ENCODE assay signal across 1 cellular context in the genomic region with DNA sequence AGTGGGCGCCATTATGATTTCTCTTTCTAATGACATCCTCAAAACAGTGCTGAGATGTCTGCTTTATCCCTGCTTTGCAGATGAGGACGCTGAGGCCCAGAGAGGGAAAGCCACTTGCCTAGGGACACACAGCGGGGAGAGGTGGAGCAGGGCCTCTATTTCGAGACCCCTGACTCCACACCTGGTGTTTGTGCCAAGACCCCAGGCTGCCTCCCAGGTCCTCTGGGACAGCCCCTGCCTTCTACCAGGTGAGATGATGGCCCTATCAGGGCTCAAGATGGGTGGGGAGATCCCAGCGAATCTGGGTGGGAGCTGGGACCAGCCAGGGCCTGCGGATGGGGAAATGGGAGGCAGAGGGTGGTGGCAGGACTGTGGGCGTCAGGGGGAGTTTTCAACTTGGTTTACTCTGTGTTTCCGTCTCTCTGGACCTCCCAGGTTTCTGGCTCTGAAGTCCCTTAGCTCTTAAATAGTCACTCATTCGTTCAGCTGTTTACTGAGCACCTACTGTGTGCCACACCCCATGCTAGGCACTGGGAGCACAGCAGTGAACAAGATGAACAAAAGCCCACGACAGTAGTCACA.
TF ChIP-seq lines count a peak whose summit lies in the region.

No MANE protein-coding gene starts in this region.

TF ChIP-seq in HCT116, 20 proteins besides CTCF, POLR2A, EP300 and RAD21 (continued from another document):
- TF ChIP-seq, protein P1, sequence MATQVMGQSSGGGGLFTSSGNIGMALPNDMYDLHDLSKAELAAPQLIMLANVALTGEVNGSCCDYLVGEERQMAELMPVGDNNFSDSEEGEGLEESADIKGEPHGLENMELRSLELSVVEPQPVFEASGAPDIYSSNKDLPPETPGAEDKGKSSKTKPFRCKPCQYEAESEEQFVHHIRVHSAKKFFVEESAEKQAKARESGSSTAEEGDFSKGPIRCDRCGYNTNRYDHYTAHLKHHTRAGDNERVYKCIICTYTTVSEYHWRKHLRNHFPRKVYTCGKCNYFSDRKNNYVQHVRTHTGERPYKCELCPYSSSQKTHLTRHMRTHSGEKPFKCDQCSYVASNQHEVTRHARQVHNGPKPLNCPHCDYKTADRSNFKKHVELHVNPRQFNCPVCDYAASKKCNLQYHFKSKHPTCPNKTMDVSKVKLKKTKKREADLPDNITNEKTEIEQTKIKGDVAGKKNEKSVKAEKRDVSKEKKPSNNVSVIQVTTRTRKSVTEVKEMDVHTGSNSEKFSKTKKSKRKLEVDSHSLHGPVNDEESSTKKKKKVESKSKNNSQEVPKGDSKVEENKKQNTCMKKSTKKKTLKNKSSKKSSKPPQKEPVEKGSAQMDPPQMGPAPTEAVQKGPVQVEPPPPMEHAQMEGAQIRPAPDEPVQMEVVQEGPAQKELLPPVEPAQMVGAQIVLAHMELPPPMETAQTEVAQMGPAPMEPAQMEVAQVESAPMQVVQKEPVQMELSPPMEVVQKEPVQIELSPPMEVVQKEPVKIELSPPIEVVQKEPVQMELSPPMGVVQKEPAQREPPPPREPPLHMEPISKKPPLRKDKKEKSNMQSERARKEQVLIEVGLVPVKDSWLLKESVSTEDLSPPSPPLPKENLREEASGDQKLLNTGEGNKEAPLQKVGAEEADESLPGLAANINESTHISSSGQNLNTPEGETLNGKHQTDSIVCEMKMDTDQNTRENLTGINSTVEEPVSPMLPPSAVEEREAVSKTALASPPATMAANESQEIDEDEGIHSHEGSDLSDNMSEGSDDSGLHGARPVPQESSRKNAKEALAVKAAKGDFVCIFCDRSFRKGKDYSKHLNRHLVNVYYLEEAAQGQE (IDR thresholded peaks at IDR 0.05; ENCODE audit: low read depth) = no peak
- TF ChIP-seq POLR2AphosphoS5 (IDR thresholded peaks at IDR 0.05; ENCODE audit: low read depth, low read length) = no peak
- no peak for TF ChIP-seq ZFX (IDR thresholded peaks at IDR 0.05)
- TF ChIP-seq, protein P2, sequence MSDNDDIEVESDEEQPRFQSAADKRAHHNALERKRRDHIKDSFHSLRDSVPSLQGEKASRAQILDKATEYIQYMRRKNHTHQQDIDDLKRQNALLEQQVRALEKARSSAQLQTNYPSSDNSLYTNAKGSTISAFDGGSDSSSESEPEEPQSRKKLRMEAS (IDR thresholded peaks at IDR 0.05) = no peak
- TF ChIP-seq, protein P3, sequence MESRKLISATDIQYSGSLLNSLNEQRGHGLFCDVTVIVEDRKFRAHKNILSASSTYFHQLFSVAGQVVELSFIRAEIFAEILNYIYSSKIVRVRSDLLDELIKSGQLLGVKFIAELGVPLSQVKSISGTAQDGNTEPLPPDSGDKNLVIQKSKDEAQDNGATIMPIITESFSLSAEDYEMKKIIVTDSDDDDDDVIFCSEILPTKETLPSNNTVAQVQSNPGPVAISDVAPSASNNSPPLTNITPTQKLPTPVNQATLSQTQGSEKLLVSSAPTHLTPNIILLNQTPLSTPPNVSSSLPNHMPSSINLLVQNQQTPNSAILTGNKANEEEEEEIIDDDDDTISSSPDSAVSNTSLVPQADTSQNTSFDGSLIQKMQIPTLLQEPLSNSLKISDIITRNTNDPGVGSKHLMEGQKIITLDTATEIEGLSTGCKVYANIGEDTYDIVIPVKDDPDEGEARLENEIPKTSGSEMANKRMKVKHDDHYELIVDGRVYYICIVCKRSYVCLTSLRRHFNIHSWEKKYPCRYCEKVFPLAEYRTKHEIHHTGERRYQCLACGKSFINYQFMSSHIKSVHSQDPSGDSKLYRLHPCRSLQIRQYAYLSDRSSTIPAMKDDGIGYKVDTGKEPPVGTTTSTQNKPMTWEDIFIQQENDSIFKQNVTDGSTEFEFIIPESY (IDR thresholded peaks at IDR 0.05; ENCODE audit: extremely low read depth, insufficient replicate concordance, low read length) = no peak
- TF ChIP-seq EZH2phosphoT487 (IDR thresholded peaks at IDR 0.05; ENCODE audit: borderline replicate concordance) = no peak
- no peak for TF ChIP-seq CBX3 (IDR thresholded peaks at IDR 0.05; ENCODE audit: low read depth)
- no peak for TF ChIP-seq SIN3A (IDR thresholded peaks at IDR 0.05; ENCODE audit: low read depth)
